Comparison of ENCODE assay signal across 1 cellular context in the genomic region with DNA sequence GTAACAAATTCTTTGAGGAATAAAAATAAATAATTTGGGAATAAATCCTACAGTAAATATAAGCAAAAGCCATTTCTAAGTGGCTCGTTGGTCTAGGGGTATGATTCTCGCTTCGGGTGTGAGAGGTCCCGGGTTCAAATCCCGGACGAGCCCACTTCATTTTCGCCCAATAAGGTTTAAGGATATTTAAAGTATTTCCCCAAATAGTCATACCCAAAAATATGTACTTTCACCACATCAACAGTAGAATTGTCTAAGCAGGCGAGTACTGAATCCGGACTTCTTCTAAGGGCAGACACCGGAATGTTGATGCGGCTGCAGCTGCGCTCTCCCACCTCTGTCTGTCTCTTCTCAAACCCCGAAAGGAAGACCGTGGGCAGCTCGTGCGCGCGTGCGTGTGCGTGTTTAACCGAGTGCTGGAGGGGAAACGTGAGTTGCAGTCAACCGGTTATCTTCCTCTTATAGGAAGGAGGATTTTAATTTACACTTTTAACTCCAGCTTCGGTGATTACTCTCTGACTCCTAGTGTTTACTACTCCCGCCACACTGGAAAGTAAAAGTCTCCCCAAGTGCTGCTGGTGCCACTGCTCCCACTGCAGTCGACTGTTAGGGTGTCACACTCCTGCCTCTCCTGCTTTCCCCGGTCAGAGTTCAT.
TF ChIP-seq lines count a peak whose summit lies in the region.

No MANE protein-coding gene starts in this region.

TF ChIP-seq in K562, 482 proteins besides CTCF, POLR2A, EP300 and RAD21 (continued from another document and continues in another):
- TF ChIP-seq EGR1 (conservative IDR thresholded peaks at IDR 0.05) (peak; percentile 47; the same call in 1 of the 2 replicates), PHTF2 (CRISPR knock-in tag; IDR thresholded peaks at IDR 0.05) (0 out of 2 replicates have a peak, but pooled peaks have one; percentile 43), CBX3 (IDR thresholded peaks at IDR 0.05; ENCODE audit: borderline replicate concordance in 1 of 2, low read length in 2 of 2) (peak in 1 of 2 experiments; percentile 96; a peak in 2 of 3 replicates), MECOM (CRISPR knock-in tag; IDR thresholded peaks at IDR 0.05) (peak; percentile 51; the same call in 1 of the 2 replicates), RHOXF2B (CRISPR knock-in tag; conservative IDR thresholded peaks at IDR 0.05) (0 out of 2 replicates have a peak, but pooled peaks have one; percentile 4), ZNF217 (CRISPR knock-in tag; IDR thresholded peaks at IDR 0.05) (no peak), MTA3 (IDR thresholded peaks at IDR 0.05; ENCODE audit: borderline replicate concordance) (peak; percentile 84), ZNF431 (CRISPR knock-in tag; IDR thresholded peaks at IDR 0.05) (no peak), POLR3G (IDR thresholded peaks at IDR 0.05; ENCODE audit: extremely low read depth, insufficient read length, insufficient replicate concordance) (peak; percentile 53), ZSCAN29 (IDR thresholded peaks at IDR 0.05) (peak; percentile 99), ZBTB7A (IDR thresholded peaks at IDR 0.05; ENCODE audit: borderline replicate concordance, control insufficient read depth, low read depth, low read length) (peak; percentile 33; the same call in 1 of the 2 replicates), ZNF165 (CRISPR knock-in tag; IDR thresholded peaks at IDR 0.05; ENCODE audit: borderline replicate concordance) (no peak), MAFK (IDR thresholded peaks at IDR 0.05; ENCODE audit: low read length) (peak; percentile 1; the same call in 1 of the 2 replicates), ZNF589 (CRISPR knock-in tag; IDR thresholded peaks at IDR 0.05; ENCODE audit: low read depth) (peak; percentile 78), ZNF644 (tag; IDR thresholded peaks at IDR 0.05; ENCODE audit: low read depth) (peak; percentile 84), NRF1 (conservative IDR thresholded peaks at IDR 0.05 in 1 of 2, IDR thresholded peaks at IDR 0.05 in 1 of 2) (peak; percentile 90 to 91), POLR2G (IDR thresholded peaks at IDR 0.05; ENCODE audit: low read depth, low read length) (peak; percentile 43; the same call in 1 of the 2 replicates), MXI1 (IDR thresholded peaks at IDR 0.05; ENCODE audit: low read depth, low read length) (peak; percentile 44; the same call in 1 of the 2 replicates), SIN3A (IDR thresholded peaks at IDR 0.05; ENCODE audit: borderline replicate concordance in 2 of 2, control insufficient read depth in 1 of 2, low read depth in 2 of 2, low read length in 2 of 2) (peak; percentile 37 to 58; a peak in 1 of 4 replicates), POLR3A (IDR thresholded peaks at IDR 0.05; ENCODE audit: borderline replicate concordance, extremely low read depth, insufficient read depth, insufficient read length) (peak; percentile 95), NR2C2 (CRISPR knock-in tag; IDR thresholded peaks at IDR 0.05) (no peak; the same call in 1 of the 2 replicates), NR2C2 (tag; IDR thresholded peaks at IDR 0.05) (peak; percentile 71; the same call in 1 of the 2 replicates), MYNN (IDR thresholded peaks at IDR 0.05) (peak; percentile 86), MYNN (CRISPR knock-in tag; IDR thresholded peaks at IDR 0.05) (no peak), ARNT (IDR thresholded peaks at IDR 0.05) (peak; percentile 68 to 97; a peak in 3 of 4 replicates)
- TF ChIP-seq, protein P1, sequence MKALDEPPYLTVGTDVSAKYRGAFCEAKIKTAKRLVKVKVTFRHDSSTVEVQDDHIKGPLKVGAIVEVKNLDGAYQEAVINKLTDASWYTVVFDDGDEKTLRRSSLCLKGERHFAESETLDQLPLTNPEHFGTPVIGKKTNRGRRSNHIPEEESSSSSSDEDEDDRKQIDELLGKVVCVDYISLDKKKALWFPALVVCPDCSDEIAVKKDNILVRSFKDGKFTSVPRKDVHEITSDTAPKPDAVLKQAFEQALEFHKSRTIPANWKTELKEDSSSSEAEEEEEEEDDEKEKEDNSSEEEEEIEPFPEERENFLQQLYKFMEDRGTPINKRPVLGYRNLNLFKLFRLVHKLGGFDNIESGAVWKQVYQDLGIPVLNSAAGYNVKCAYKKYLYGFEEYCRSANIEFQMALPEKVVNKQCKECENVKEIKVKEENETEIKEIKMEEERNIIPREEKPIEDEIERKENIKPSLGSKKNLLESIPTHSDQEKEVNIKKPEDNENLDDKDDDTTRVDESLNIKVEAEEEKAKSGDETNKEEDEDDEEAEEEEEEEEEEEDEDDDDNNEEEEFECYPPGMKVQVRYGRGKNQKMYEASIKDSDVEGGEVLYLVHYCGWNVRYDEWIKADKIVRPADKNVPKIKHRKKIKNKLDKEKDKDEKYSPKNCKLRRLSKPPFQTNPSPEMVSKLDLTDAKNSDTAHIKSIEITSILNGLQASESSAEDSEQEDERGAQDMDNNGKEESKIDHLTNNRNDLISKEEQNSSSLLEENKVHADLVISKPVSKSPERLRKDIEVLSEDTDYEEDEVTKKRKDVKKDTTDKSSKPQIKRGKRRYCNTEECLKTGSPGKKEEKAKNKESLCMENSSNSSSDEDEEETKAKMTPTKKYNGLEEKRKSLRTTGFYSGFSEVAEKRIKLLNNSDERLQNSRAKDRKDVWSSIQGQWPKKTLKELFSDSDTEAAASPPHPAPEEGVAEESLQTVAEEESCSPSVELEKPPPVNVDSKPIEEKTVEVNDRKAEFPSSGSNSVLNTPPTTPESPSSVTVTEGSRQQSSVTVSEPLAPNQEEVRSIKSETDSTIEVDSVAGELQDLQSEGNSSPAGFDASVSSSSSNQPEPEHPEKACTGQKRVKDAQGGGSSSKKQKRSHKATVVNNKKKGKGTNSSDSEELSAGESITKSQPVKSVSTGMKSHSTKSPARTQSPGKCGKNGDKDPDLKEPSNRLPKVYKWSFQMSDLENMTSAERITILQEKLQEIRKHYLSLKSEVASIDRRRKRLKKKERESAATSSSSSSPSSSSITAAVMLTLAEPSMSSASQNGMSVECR (CRISPR knock-in tag; IDR thresholded peaks at IDR 0.05) = no peak
- TF ChIP-seq, protein P2, sequence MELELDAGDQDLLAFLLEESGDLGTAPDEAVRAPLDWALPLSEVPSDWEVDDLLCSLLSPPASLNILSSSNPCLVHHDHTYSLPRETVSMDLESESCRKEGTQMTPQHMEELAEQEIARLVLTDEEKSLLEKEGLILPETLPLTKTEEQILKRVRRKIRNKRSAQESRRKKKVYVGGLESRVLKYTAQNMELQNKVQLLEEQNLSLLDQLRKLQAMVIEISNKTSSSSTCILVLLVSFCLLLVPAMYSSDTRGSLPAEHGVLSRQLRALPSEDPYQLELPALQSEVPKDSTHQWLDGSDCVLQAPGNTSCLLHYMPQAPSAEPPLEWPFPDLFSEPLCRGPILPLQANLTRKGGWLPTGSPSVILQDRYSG (tag; conservative IDR thresholded peaks at IDR 0.05; ENCODE audit: low read depth) = peak; percentile 61; the same call in 1 of the 2 replicates
- TF ChIP-seq, protein P3, sequence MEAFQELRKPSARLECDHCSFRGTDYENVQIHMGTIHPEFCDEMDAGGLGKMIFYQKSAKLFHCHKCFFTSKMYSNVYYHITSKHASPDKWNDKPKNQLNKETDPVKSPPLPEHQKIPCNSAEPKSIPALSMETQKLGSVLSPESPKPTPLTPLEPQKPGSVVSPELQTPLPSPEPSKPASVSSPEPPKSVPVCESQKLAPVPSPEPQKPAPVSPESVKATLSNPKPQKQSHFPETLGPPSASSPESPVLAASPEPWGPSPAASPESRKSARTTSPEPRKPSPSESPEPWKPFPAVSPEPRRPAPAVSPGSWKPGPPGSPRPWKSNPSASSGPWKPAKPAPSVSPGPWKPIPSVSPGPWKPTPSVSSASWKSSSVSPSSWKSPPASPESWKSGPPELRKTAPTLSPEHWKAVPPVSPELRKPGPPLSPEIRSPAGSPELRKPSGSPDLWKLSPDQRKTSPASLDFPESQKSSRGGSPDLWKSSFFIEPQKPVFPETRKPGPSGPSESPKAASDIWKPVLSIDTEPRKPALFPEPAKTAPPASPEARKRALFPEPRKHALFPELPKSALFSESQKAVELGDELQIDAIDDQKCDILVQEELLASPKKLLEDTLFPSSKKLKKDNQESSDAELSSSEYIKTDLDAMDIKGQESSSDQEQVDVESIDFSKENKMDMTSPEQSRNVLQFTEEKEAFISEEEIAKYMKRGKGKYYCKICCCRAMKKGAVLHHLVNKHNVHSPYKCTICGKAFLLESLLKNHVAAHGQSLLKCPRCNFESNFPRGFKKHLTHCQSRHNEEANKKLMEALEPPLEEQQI (IDR thresholded peaks at IDR 0.05) = peak; percentile 52; the same call in 1 of the 2 replicates
- TF ChIP-seq, protein P4, sequence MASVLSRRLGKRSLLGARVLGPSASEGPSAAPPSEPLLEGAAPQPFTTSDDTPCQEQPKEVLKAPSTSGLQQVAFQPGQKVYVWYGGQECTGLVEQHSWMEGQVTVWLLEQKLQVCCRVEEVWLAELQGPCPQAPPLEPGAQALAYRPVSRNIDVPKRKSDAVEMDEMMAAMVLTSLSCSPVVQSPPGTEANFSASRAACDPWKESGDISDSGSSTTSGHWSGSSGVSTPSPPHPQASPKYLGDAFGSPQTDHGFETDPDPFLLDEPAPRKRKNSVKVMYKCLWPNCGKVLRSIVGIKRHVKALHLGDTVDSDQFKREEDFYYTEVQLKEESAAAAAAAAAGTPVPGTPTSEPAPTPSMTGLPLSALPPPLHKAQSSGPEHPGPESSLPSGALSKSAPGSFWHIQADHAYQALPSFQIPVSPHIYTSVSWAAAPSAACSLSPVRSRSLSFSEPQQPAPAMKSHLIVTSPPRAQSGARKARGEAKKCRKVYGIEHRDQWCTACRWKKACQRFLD (CRISPR knock-in tag; IDR thresholded peaks at IDR 0.05) = peak; percentile 92
- TF ChIP-seq, protein P5, sequence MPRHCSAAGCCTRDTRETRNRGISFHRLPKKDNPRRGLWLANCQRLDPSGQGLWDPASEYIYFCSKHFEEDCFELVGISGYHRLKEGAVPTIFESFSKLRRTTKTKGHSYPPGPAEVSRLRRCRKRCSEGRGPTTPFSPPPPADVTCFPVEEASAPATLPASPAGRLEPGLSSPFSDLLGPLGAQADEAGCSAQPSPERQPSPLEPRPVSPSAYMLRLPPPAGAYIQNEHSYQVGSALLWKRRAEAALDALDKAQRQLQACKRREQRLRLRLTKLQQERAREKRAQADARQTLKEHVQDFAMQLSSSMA (CRISPR knock-in tag; IDR thresholded peaks at IDR 0.05) = no peak
- TF ChIP-seq, protein P6, sequence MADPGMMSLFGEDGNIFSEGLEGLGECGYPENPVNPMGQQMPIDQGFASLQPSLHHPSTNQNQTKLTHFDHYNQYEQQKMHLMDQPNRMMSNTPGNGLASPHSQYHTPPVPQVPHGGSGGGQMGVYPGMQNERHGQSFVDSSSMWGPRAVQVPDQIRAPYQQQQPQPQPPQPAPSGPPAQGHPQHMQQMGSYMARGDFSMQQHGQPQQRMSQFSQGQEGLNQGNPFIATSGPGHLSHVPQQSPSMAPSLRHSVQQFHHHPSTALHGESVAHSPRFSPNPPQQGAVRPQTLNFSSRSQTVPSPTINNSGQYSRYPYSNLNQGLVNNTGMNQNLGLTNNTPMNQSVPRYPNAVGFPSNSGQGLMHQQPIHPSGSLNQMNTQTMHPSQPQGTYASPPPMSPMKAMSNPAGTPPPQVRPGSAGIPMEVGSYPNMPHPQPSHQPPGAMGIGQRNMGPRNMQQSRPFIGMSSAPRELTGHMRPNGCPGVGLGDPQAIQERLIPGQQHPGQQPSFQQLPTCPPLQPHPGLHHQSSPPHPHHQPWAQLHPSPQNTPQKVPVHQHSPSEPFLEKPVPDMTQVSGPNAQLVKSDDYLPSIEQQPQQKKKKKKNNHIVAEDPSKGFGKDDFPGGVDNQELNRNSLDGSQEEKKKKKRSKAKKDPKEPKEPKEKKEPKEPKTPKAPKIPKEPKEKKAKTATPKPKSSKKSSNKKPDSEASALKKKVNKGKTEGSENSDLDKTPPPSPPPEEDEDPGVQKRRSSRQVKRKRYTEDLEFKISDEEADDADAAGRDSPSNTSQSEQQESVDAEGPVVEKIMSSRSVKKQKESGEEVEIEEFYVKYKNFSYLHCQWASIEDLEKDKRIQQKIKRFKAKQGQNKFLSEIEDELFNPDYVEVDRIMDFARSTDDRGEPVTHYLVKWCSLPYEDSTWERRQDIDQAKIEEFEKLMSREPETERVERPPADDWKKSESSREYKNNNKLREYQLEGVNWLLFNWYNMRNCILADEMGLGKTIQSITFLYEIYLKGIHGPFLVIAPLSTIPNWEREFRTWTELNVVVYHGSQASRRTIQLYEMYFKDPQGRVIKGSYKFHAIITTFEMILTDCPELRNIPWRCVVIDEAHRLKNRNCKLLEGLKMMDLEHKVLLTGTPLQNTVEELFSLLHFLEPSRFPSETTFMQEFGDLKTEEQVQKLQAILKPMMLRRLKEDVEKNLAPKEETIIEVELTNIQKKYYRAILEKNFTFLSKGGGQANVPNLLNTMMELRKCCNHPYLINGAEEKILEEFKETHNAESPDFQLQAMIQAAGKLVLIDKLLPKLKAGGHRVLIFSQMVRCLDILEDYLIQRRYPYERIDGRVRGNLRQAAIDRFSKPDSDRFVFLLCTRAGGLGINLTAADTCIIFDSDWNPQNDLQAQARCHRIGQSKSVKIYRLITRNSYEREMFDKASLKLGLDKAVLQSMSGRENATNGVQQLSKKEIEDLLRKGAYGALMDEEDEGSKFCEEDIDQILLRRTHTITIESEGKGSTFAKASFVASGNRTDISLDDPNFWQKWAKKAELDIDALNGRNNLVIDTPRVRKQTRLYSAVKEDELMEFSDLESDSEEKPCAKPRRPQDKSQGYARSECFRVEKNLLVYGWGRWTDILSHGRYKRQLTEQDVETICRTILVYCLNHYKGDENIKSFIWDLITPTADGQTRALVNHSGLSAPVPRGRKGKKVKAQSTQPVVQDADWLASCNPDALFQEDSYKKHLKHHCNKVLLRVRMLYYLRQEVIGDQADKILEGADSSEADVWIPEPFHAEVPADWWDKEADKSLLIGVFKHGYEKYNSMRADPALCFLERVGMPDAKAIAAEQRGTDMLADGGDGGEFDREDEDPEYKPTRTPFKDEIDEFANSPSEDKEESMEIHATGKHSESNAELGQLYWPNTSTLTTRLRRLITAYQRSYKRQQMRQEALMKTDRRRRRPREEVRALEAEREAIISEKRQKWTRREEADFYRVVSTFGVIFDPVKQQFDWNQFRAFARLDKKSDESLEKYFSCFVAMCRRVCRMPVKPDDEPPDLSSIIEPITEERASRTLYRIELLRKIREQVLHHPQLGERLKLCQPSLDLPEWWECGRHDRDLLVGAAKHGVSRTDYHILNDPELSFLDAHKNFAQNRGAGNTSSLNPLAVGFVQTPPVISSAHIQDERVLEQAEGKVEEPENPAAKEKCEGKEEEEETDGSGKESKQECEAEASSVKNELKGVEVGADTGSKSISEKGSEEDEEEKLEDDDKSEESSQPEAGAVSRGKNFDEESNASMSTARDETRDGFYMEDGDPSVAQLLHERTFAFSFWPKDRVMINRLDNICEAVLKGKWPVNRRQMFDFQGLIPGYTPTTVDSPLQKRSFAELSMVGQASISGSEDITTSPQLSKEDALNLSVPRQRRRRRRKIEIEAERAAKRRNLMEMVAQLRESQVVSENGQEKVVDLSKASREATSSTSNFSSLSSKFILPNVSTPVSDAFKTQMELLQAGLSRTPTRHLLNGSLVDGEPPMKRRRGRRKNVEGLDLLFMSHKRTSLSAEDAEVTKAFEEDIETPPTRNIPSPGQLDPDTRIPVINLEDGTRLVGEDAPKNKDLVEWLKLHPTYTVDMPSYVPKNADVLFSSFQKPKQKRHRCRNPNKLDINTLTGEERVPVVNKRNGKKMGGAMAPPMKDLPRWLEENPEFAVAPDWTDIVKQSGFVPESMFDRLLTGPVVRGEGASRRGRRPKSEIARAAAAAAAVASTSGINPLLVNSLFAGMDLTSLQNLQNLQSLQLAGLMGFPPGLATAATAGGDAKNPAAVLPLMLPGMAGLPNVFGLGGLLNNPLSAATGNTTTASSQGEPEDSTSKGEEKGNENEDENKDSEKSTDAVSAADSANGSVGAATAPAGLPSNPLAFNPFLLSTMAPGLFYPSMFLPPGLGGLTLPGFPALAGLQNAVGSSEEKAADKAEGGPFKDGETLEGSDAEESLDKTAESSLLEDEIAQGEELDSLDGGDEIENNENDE (IDR thresholded peaks at IDR 0.05; ENCODE audit: low read depth, low read length) = no peak
